ENCODE assay signal across 10 cellular contexts in genomic region chr21:36699546-36700294, GRCh38. TPM values are rescaled to one million over a fixed set of nuclear protein-coding genes. Genes with fewer than 3 reads are reported as not detected.
DNase-seq lines count a peak whose midpoint lies in the region; ATAC-seq and TF ChIP-seq lines count a peak whose summit lies in the region.
"Had no signal": no experiment of that assay in that cellular context is flagged by ENCODE, and none has a peak within 500 bp of the region (broad histone marks: within the 10 kb centered on the region; RNA-seq: fewer than 3 reads in every experiment).

No MANE protein-coding gene starts in this region.

- peaks cover 7 to 10% of the 10 kb centered on the region in 2 donors for H3K4me1 Mint-ChIP-seq in natural killer cell treated with Interleukin-12 subunit alpha and Interleukin-12 subunit beta and Interleukin-15 and Interleukin-18, amount 100 ng/mL, for 72 hours (ENCODE audit: low read depth in 2 of 2)

- no peak for ATAC-seq in natural killer cell treated with Interleukin-12 subunit alpha and Interleukin-12 subunit beta and Interleukin-15 and Interleukin-18, amount 100 ng/mL, for 72 hours
- ATAC-seq in GM19467 (IDR thresholded peaks at IDR 0.05; ENCODE audit: unreplicated experiment) (no peak), HG02588 (IDR thresholded peaks at IDR 0.05; ENCODE audit: unreplicated experiment) (no peak), HG02678 (IDR thresholded peaks at IDR 0.05; ENCODE audit: unreplicated experiment) (no peak)
- ATAC-seq: sciatic nerve had no signal

- no peak for DNase-seq in AG10803 (ENCODE audit: low read depth)
- DNase-seq in HAP-1 (ENCODE audit: low spot score in 2 of 2) = peak; percentile 12 to 33
- peak; percentile 42 for DNase-seq in astrocyte of the hippocampus (ENCODE audit: low read depth, low spot score)
- DNase-seq in natural killer cell treated with Interleukin-12 subunit alpha and Interleukin-12 subunit beta and Interleukin-15 and Interleukin-18, amount 100 ng/mL, for 72 hours (ENCODE audit: low spot score) = no peak
- no peak for DNase-seq in NCI-H526 treated with DMSO at 0.1 percent for 48 hours (lab: John Stamatoyannopoulos, UW)
- DNase-seq: SHP77 treated with DMSO at 0.1 percent for 48 hours had no signal

- TF ChIP-seq CTCF in AG10803 (conservative IDR thresholded peaks at IDR 0.05; ENCODE audit: low read length) = no peak

- H3K4me3 Mint-ChIP-seq in natural killer cell treated with Interleukin-12 subunit alpha and Interleukin-12 subunit beta and Interleukin-15 and Interleukin-18, amount 100 ng/mL, for 72 hours = peak overlapping the region; percentile 25

- H3K36me3 Mint-ChIP-seq in natural killer cell treated with Interleukin-12 subunit alpha and Interleukin-12 subunit beta and Interleukin-15 and Interleukin-18, amount 100 ng/mL, for 72 hours = no peaks in the 10 kb centered on the region

- H3K4me3 ChIP-seq in AG10803 (ENCODE audit: low read length) (peak overlapping the region; percentile 63), HAP-1 (peak overlapping the region; percentile 55)

- no peaks in the 10 kb centered on the region for H3K27me3 ChIP-seq in HAP-1 (ENCODE audit: low read depth)

- H3K9me3 Mint-ChIP-seq in natural killer cell treated with Interleukin-12 subunit alpha and Interleukin-12 subunit beta and Interleukin-15 and Interleukin-18, amount 100 ng/mL, for 72 hours = no peaks in the 10 kb centered on the region

- H3K9me3 ChIP-seq in HAP-1 = peaks cover 2% of the 10 kb centered on the region

- H3K4me1 ChIP-seq in HAP-1 = peaks cover 3% of the 10 kb centered on the region

- H3K36me3 ChIP-seq in HAP-1 (replicated peaks) = no peaks in the 10 kb centered on the region; the same call in 1 of the 2 replicates

- H3K27ac Mint-ChIP-seq in natural killer cell treated with Interleukin-12 subunit alpha and Interleukin-12 subunit beta and Interleukin-15 and Interleukin-18, amount 100 ng/mL, for 72 hours = no peak overlapping the region

- peaks cover 50 to 54% of the 10 kb centered on the region in 2 donors for H3K27me3 Mint-ChIP-seq in natural killer cell treated with Interleukin-12 subunit alpha and Interleukin-12 subunit beta and Interleukin-15 and Interleukin-18, amount 100 ng/mL, for 72 hours

- in situ Hi-C loops in HAP-1 (cut with MboI; ENCODE audit: low sequenced_read_pairs) = no loop called here

RNA-seq across cellular contexts. Expression of gene SIM2, which starts 0.8 kb away (rescaled TPM):
- total RNA-seq in natural killer cell treated with Interleukin-12 subunit alpha and Interleukin-12 subunit beta and Interleukin-15 and Interleukin-18, amount 100 ng/mL, for 72 hours = under 1 TPM in 1 of 2 donors, not detected in 1; 0.47 TPM
- total RNA-seq: sciatic nerve had no signal

Comparison
In these comparisons a context has a peak if more than half of its experiments do, and no peak if none do; other contexts are left out.
1. DNase-seq: peak in HAP-1 (2 of 2) and astrocyte of the hippocampus (single experiment); none in AG10803 (single experiment), natural killer cell treated with Interleukin-12 subunit alpha and Interleukin-12 subunit beta and Interleukin-15 and Interleukin-18, amount 100 ng/mL, for 72 hours (single experiment) and NCI-H526 treated with DMSO at 0.1 percent for 48 hours (single experiment).